22 cellular contexts compared by ENCODE assay signal in the genomic region with DNA sequence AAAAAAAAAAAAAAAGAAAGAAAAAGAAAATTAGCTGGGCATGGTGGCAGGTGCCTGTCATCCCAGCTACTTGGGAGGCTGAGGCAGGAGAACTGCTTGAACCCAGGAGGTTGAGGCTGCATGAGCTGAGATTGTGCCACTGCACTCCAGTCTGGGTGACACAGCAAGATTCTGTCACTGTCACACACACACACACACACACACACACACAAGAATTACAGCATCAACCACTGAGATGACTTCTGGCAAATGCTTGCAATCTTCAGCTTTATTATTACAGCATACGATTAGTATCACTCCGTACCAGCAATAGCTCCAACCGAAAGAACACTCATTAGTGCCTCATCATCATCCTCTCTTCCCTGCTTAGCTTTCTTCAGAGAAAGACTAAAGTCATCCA.
"Had no signal": no experiment of that assay in that cellular context is flagged by ENCODE, and none has a peak within 500 bp of the region (broad histone marks: within the 10 kb centered on the region; RNA-seq: fewer than 3 reads in every experiment).

No MANE protein-coding gene starts in this region.

- H3K4me3 Mint-ChIP-seq: dendritic cell treated with granulocyte-macrophage colony-stimulating factor and Interleukin-4, amounts not matched to agents 40 ng/mL and 50 ng/mL, for 4 days; mesothelial cell of epicardium had no signal

- H3K4me1 ChIP-seq: colonic mucosa had no signal

- H3K27me3 Mint-ChIP-seq: dendritic cell treated with granulocyte-macrophage colony-stimulating factor and Interleukin-4, amounts not matched to agents 40 ng/mL and 50 ng/mL, for 4 days had no signal

- H3K36me3 ChIP-seq: colonic mucosa, gastrocnemius medialis, lower lobe of right lung had no signal

- H3K9me3 Mint-ChIP-seq: dendritic cell treated with granulocyte-macrophage colony-stimulating factor and Interleukin-4, amounts not matched to agents 40 ng/mL and 50 ng/mL, for 4 days; mesothelial cell of epicardium had no signal

- ATAC-seq: esophagus mucosa, gastrocnemius medialis, heart right ventricle, left cardiac atrium, left lung, left ventricle myocardium superior, lower lobe of right lung, mucosa of descending colon had no signal

- H3K9me3 ChIP-seq: colonic mucosa, esophagus squamous epithelium, gastrocnemius medialis, heart right ventricle, left lung, lower lobe of right lung, mucosa of descending colon had no signal

- H3K27ac ChIP-seq: colonic mucosa, dorsolateral prefrontal cortex, esophagus squamous epithelium, gastrocnemius medialis, heart right ventricle, left lung, lower lobe of right lung had no signal

- H3K4me3 ChIP-seq: colonic mucosa, dorsolateral prefrontal cortex, esophagus squamous epithelium, gastrocnemius medialis, heart right ventricle, left lung, lower lobe of right lung, mucosa of descending colon had no signal

- H3K27ac Mint-ChIP-seq: dendritic cell treated with granulocyte-macrophage colony-stimulating factor and Interleukin-4, amounts not matched to agents 40 ng/mL and 50 ng/mL, for 4 days; mesothelial cell of epicardium had no signal

- H3K27me3 ChIP-seq: colonic mucosa, dorsolateral prefrontal cortex, esophagus squamous epithelium, gastrocnemius medialis, heart right ventricle, left lung had no signal

- DNase-seq: colonic mucosa; cortex of kidney; dorsolateral prefrontal cortex; effector CD4-positive, alpha-beta T cell; effector memory CD4-positive, alpha-beta T cell; esophagus squamous epithelium; foreskin fibroblast; foreskin melanocyte; gastrocnemius medialis; glutamatergic neuron; head of caudate nucleus; heart right ventricle; hippocampal formation; left cardiac atrium; left lung; left ventricle myocardium superior; lower lobe of right lung; mesenchymal stem cell; mucosa of descending colon had no signal
